26 cellular contexts compared by ENCODE assay signal in the genomic region with DNA sequence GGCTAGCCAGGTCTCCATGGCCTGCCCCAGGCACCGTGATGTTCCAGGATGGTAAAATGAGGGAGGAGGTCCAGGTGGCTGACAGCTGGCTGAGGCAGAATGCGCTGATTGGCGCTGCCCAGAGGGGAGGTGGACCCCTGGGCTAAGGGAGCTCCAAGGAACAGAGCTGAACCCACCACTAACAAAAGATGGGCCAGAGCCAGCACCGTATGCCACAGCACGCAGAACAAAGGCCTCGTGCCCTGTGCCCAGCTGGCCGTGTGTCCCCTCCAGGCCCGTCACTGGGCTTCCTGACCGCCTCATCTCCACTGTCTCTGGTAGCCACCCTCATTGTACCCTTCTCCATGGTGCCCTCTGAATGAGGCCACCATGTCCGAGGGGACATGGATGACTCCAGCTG. TPM values are rescaled to one million over a fixed set of nuclear protein-coding genes. Genes with fewer than 3 reads are reported as not detected.
A peak's percentile ranks its signal among the peaks of the same experiment; 100 is the strongest.
DNase-seq lines count a peak whose midpoint lies in the region; ATAC-seq and TF ChIP-seq lines count a peak whose summit lies in the region.
"Had no signal": no experiment of that assay in that cellular context is flagged by ENCODE, and none has a peak within 500 bp of the region (broad histone marks: within the 10 kb centered on the region; RNA-seq: fewer than 3 reads in every experiment).

No MANE protein-coding gene starts in this region.

- intact Hi-C loops in lower lobe of right lung (cut with DNase I) (no loop called here), sigmoid colon (cut with DNase I) (no loop called here)

- H3K4me1 Mint-ChIP-seq in WTC11: peaks cover 3% of the 10 kb centered on the region; the same call in 1 of the 2 replicates
- H3K4me1 Mint-ChIP-seq: activated CD4-positive, alpha-beta memory T cell treated with anti-CD3 and anti-CD28 coated beads, Interleukin-2, amount 10 ng/mL, durations not matched to agents 7 days and 5 days; nephron had no signal

- DNase-seq in activated CD8-positive, alpha-beta memory T cell treated with anti-CD3 and anti-CD28 coated beads, Interleukin-2, amount 50 U/mL, for 4 hours: peak; percentile 9
- no peak for DNase-seq in activated CD8-positive, alpha-beta memory T cell treated with anti-CD3 and anti-CD28 coated beads, Interleukin-2, amount 50 U/mL, for 48 hours
- DNase-seq in WTC11 (ENCODE audit: low spot score) (no peak), lower lobe of right lung (peak; percentile 20), sigmoid colon (peak; percentile 40), NCI-H2081 (lab: John Stamatoyannopoulos, UW) (no peak)
- DNase-seq: 8988T; activated CD4-positive, alpha-beta memory T cell treated with anti-CD3 and anti-CD28 coated beads, Interleukin-2, amount 10 ng/mL, durations not matched to agents 7 days and 5 days; activated naive CD4-positive, alpha-beta T cell treated with Interleukin-2 at 50 U/mL for 16 hours; activated T-cell treated with anti-CD3 and anti-CD28 coated beads for 4 hours; C1 segment of cervical spinal cord; foreskin melanocyte; mammary epithelial cell; NCI-H1417; NCI-H345; SIG-M5; stimulated activated CD8-positive, alpha-beta memory T cell treated with anti-CD3 and anti-CD28 coated beads, Interleukin-4, amount 100 ng/mL, for 48 hours; thyroid gland had no signal

- peak overlapping the region; percentile 29; the same call in 1 of the 2 replicates for H3K27ac Mint-ChIP-seq in WTC11
- H3K27ac Mint-ChIP-seq: activated CD4-positive, alpha-beta memory T cell treated with anti-CD3 and anti-CD28 coated beads, Interleukin-2, amount 10 ng/mL, durations not matched to agents 7 days and 5 days; nephron; stimulated activated naive CD8-positive, alpha-beta T cell treated with anti-CD3 and anti-CD28 coated beads, Interleukin-15, Interleukin-2, amounts not matched to agents 100 ng/mL and 50 ng/mL, for 24 hours had no signal

- H3K4me1 ChIP-seq in lower lobe of right lung (no peaks in the 10 kb centered on the region), sigmoid colon (no peaks in the 10 kb centered on the region)
- H3K4me1 ChIP-seq: Caco-2, heart left ventricle, parathyroid adenoma, thyroid gland had no signal

- no peaks in the 10 kb centered on the region for H3K9me3 Mint-ChIP-seq in WTC11
- H3K9me3 Mint-ChIP-seq: activated CD4-positive, alpha-beta memory T cell treated with anti-CD3 and anti-CD28 coated beads, Interleukin-2, amount 10 ng/mL, durations not matched to agents 7 days and 5 days; nephron; stimulated activated naive CD8-positive, alpha-beta T cell treated with anti-CD3 and anti-CD28 coated beads, Interleukin-15, Interleukin-2, amounts not matched to agents 100 ng/mL and 50 ng/mL, for 24 hours had no signal

- no peaks in the 10 kb centered on the region for H3K9me3 ChIP-seq in lower lobe of right lung
- no peaks in the 10 kb centered on the region for H3K9me3 ChIP-seq in sigmoid colon
- H3K9me3 ChIP-seq: Caco-2, heart left ventricle, thyroid gland had no signal

- H3K4me3 Mint-ChIP-seq in WTC11: no peak overlapping the region
- H3K4me3 Mint-ChIP-seq: activated CD4-positive, alpha-beta memory T cell treated with anti-CD3 and anti-CD28 coated beads, Interleukin-2, amount 10 ng/mL, durations not matched to agents 7 days and 5 days; nephron; stimulated activated naive CD8-positive, alpha-beta T cell treated with anti-CD3 and anti-CD28 coated beads, Interleukin-15, Interleukin-2, amounts not matched to agents 100 ng/mL and 50 ng/mL, for 24 hours had no signal

- H3K27me3 ChIP-seq in lower lobe of right lung (ENCODE audit: low read depth) (no peaks in the 10 kb centered on the region), sigmoid colon (peaks cover 0 to 10% (median 6%) of the 10 kb centered on the region in 3 donors)
- H3K27me3 ChIP-seq: thyroid gland had no signal

- TF ChIP-seq POLR2A in sigmoid colon (IDR thresholded peaks at IDR 0.05): no peak

- TF ChIP-seq CTCF in WTC11 (IDR thresholded peaks at IDR 0.05): no peak
- TF ChIP-seq CTCF in lower lobe of right lung (IDR thresholded peaks at IDR 0.05): no peak
- no peak for TF ChIP-seq CTCF in sigmoid colon (IDR thresholded peaks at IDR 0.05)

- TF ChIP-seq EP300 in sigmoid colon (IDR thresholded peaks at IDR 0.05): no peak

- H3K27me3 Mint-ChIP-seq in WTC11 (ENCODE audit: low read depth): no peaks in the 10 kb centered on the region
- H3K27me3 Mint-ChIP-seq: activated CD4-positive, alpha-beta memory T cell treated with anti-CD3 and anti-CD28 coated beads, Interleukin-2, amount 10 ng/mL, durations not matched to agents 7 days and 5 days; stimulated activated naive CD8-positive, alpha-beta T cell treated with anti-CD3 and anti-CD28 coated beads, Interleukin-15, Interleukin-2, amounts not matched to agents 100 ng/mL and 50 ng/mL, for 24 hours had no signal

- POLR2A ChIA-PET in WTC11 (lab: Charles Lee): no interaction called here

- H3K36me3 ChIP-seq in lower lobe of right lung (no peaks in the 10 kb centered on the region), sigmoid colon (no peaks in the 10 kb centered on the region)
- H3K36me3 ChIP-seq: heart left ventricle, thyroid gland had no signal

- H3K36me3 Mint-ChIP-seq in WTC11: no peaks in the 10 kb centered on the region

- no peak overlapping the region for H3K4me3 ChIP-seq in lower lobe of right lung
- H3K4me3 ChIP-seq in sigmoid colon: no peak overlapping the region
- H3K4me3 ChIP-seq: heart left ventricle, thyroid gland had no signal

- H3K27ac ChIP-seq in lower lobe of right lung: no peak overlapping the region
- no peak overlapping the region for H3K27ac ChIP-seq in sigmoid colon
- H3K27ac ChIP-seq: heart left ventricle, parathyroid adenoma, thyroid gland had no signal

- WGBS in sigmoid colon, 2 donors: 86 to 93% methylated on average over 10 of the region's 10 CpGs

- ATAC-seq in WTC11 (no peak), lower lobe of right lung (no peak), GM19455 (IDR thresholded peaks at IDR 0.05; ENCODE audit: unreplicated experiment) (no peak), GM21576 (IDR thresholded peaks at IDR 0.05; ENCODE audit: unreplicated experiment) (no peak)
- ATAC-seq: heart left ventricle had no signal

- CTCF ChIA-PET in WTC11 (lab: Charles Lee): interaction anchor here (2.0 kb wide), 1 partner anchor 49 kb away, joined by 5 read pairs; a partner anchor contains a TSS

TF ChIP-seq in WTC11, 78 proteins besides CTCF, POLR2A, EP300 and RAD21:
- TF ChIP-seq, protein P1, sequence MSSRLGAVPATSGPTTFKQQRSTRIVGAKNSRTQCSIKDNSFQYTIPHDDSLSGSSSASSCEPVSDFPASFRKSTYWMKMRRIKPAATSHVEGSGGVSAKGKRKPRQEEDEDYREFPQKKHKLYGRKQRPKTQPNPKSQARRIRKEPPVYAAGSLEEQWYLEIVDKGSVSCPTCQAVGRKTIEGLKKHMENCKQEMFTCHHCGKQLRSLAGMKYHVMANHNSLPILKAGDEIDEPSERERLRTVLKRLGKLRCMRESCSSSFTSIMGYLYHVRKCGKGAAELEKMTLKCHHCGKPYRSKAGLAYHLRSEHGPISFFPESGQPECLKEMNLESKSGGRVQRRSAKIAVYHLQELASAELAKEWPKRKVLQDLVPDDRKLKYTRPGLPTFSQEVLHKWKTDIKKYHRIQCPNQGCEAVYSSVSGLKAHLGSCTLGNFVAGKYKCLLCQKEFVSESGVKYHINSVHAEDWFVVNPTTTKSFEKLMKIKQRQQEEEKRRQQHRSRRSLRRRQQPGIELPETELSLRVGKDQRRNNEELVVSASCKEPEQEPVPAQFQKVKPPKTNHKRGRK (CRISPR knock-in tag; IDR thresholded peaks at IDR 0.05; ENCODE audit: borderline replicate concordance): no peak
- TF ChIP-seq, protein P2, sequence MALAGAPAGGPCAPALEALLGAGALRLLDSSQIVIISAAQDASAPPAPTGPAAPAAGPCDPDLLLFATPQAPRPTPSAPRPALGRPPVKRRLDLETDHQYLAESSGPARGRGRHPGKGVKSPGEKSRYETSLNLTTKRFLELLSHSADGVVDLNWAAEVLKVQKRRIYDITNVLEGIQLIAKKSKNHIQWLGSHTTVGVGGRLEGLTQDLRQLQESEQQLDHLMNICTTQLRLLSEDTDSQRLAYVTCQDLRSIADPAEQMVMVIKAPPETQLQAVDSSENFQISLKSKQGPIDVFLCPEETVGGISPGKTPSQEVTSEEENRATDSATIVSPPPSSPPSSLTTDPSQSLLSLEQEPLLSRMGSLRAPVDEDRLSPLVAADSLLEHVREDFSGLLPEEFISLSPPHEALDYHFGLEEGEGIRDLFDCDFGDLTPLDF (CRISPR knock-in tag; IDR thresholded peaks at IDR 0.05): no peak
- TF ChIP-seq, protein P3, sequence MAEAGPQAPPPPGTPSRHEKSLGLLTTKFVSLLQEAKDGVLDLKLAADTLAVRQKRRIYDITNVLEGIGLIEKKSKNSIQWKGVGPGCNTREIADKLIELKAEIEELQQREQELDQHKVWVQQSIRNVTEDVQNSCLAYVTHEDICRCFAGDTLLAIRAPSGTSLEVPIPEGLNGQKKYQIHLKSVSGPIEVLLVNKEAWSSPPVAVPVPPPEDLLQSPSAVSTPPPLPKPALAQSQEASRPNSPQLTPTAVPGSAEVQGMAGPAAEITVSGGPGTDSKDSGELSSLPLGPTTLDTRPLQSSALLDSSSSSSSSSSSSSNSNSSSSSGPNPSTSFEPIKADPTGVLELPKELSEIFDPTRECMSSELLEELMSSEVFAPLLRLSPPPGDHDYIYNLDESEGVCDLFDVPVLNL (CRISPR knock-in tag; IDR thresholded peaks at IDR 0.05; ENCODE audit: borderline replicate concordance, low read depth): no peak
- TF ChIP-seq NFE2L1 (CRISPR knock-in tag; IDR thresholded peaks at IDR 0.05) (no peak), ZNF396 (CRISPR knock-in tag; IDR thresholded peaks at IDR 0.05; ENCODE audit: borderline replicate concordance) (no peak), GRHL2 (CRISPR knock-in tag; IDR thresholded peaks at IDR 0.05; ENCODE audit: insufficient replicate concordance, severe bottlenecking) (no peak), TP53 (CRISPR knock-in tag; IDR thresholded peaks at IDR 0.05) (no peak)
TF ChIP-seq in WTC11: peak in this region for 0.

RNA-seq across cellular contexts. Expression of a gene that starts 19.6 kb away (rescaled TPM):
- total RNA-seq in WTC11 (2021) (42.6 to 97.3 TPM (median 56.1 TPM) in 3 replicates), lower lobe of right lung (33.9 TPM), sigmoid colon (1 to 10 TPM; 2.5 to 4.8 (median 3.6) TPM)
- polyA plus RNA-seq in sigmoid colon: 1 to 10 TPM in 1 of 3 donors, not detected in 2; 2.9 TPM
- total RNA-seq: dermis microvascular lymphatic vessel endothelial cell had no signal

RNA-seq across cellular contexts. Expression of a gene that starts 49.6 kb away (rescaled TPM):
- total RNA-seq in WTC11 (2021) (2.4 to 4.7 TPM (median 3.8 TPM) in 3 replicates), lower lobe of right lung (4.5 TPM), sigmoid colon (1 to 10 TPM; 1.2 to 6.6 (median 1.7) TPM)
- polyA plus RNA-seq in sigmoid colon: 1 to 10 TPM in 1 of 3 donors, under 1 TPM in 2; 0.60 to 1.6 (median 0.73) TPM

Comparison
In these comparisons a context has a peak if more than half of its experiments do, and no peak if none do; other contexts are left out.
1. DNase-seq: peak in activated CD8-positive, alpha-beta memory T cell treated with anti-CD3 and anti-CD28 coated beads, Interleukin-2, amount 50 U/mL, for 4 hours (single experiment), lower lobe of right lung (single experiment) and sigmoid colon (single experiment); none in activated CD8-positive, alpha-beta memory T cell treated with anti-CD3 and anti-CD28 coated beads, Interleukin-2, amount 50 U/mL, for 48 hours (single experiment), WTC11 (single experiment) and NCI-H2081 (0 of 2).